In genomic region chr10:125153693-125154490, GRCh38 we compare ENCODE assay signal across 8 cellular contexts. TPM values are rescaled to one million over a fixed set of nuclear protein-coding genes. Genes with fewer than 3 reads are reported as not detected.
DNase-seq lines count a peak whose midpoint lies in the region; ATAC-seq and TF ChIP-seq lines count a peak whose summit lies in the region.

No MANE protein-coding gene starts in this region.

- no peak for TF ChIP-seq EP300 in ovary (IDR thresholded peaks at IDR 0.05)

- H3K36me3 ChIP-seq in BLaER1 treated with 17β-estradiol and CSF1 and Interleukin-3, amounts not matched to agents 10 nM and 100 nM = peaks cover 6 to 42% (median 25%) of the 10 kb centered on the region in 11 experiments; a peak in 19 of 22 replicates
- no peaks in the 10 kb centered on the region for H3K36me3 ChIP-seq in adrenal gland (replicated peaks in 1 of 2)
- H3K36me3 ChIP-seq in ovary = no peaks in the 10 kb centered on the region

- H3K27me3 ChIP-seq in BLaER1 treated with 17β-estradiol and CSF1 and Interleukin-3, amounts not matched to agents 10 nM and 100 nM = no peaks in the 10 kb centered on the region
- no peaks in the 10 kb centered on the region for H3K27me3 ChIP-seq in adrenal gland
- no peaks in the 10 kb centered on the region for H3K27me3 ChIP-seq in ovary

- peak overlapping the region; percentile 86 to 99 (median 97) for H3K4me2 ChIP-seq in BLaER1 treated with 17β-estradiol and CSF1 and Interleukin-3, amounts not matched to agents 10 nM and 100 nM

- H3K4me1 ChIP-seq in BLaER1 treated with 17β-estradiol and CSF1 and Interleukin-3, amounts not matched to agents 10 nM and 100 nM = peaks cover 89 to 94% (median 90%) of the 10 kb centered on the region in 10 experiments
- H3K4me1 ChIP-seq in adrenal gland (replicated peaks in 1 of 2) = peaks cover 52 to 85% of the 10 kb centered on the region in 2 donors
- H3K4me1 ChIP-seq in ovary (ENCODE audit: insufficient read depth) = peaks cover 35% of the 10 kb centered on the region

- TF ChIP-seq CTCF in adrenal gland (IDR thresholded peaks at IDR 0.05) (no peak), ovary (IDR thresholded peaks at IDR 0.05) (no peak)

- H3K9me3 ChIP-seq in BLaER1 treated with 17β-estradiol and CSF1 and Interleukin-3, amounts not matched to agents 10 nM and 100 nM (replicated peaks in 1 of 11) = no peaks in the 10 kb centered on the region
- H3K9me3 ChIP-seq in adrenal gland (replicated peaks in 1 of 3) (no peaks in the 10 kb centered on the region), ovary (no peaks in the 10 kb centered on the region)

- intact Hi-C loops in adrenal gland (cut with DNase I) (loop anchor here in 1 of 2 donors (10.0 kb wide), 1 partner anchor 69 kb away; no protein-coding TSS in a partner anchor), Right ventricle myocardium superior (cut with DNase I) (no loop called here), ovary (cut with DNase I) (loop anchor here in 3 of 4 donors (5.0 to 10.0 kb wide), 3 partner anchors 89 to 99 kb away; no protein-coding TSS in a partner anchor)

- H3K9ac ChIP-seq in BLaER1 treated with 17β-estradiol and CSF1 and Interleukin-3, amounts not matched to agents 10 nM and 100 nM = peak overlapping the region in 8 of 11 experiments; percentile 19 to 77 (median 50); a peak in 9 of 22 replicates

- peak overlapping the region in 8 of 11 experiments; percentile 21 to 63 (median 50); a peak in 7 of 22 replicates for H3K27ac ChIP-seq in BLaER1 treated with 17β-estradiol and CSF1 and Interleukin-3, amounts not matched to agents 10 nM and 100 nM
- H3K27ac ChIP-seq in adrenal gland (peak overlapping the region in 3 of 5 donors; percentile 20 to 56 (median 37)), ovary (peak overlapping the region; percentile 0 to 68)

- ATAC-seq in Right ventricle myocardium superior (ENCODE audit: poor library complexity) = peak; percentile 44
- ATAC-seq in HG02885 (IDR thresholded peaks at IDR 0.05; ENCODE audit: poor library complexity, unreplicated experiment) = no peak
- ATAC-seq in GM21619 (IDR thresholded peaks at IDR 0.05; ENCODE audit: unreplicated experiment) = no peak

- TF ChIP-seq POLR2A in adrenal gland (IDR thresholded peaks at IDR 0.05) (no peak), ovary (IDR thresholded peaks at IDR 0.05) (no peak)

- peaks cover 92 to 100% (median 99%) of the 10 kb centered on the region in 11 experiments for H4K20me1 ChIP-seq in BLaER1 treated with 17β-estradiol and CSF1 and Interleukin-3, amounts not matched to agents 10 nM and 100 nM

- peak overlapping the region in 1 of 10 experiments; percentile 34; a peak in 1 of 20 replicates for H3K4me3 ChIP-seq in BLaER1 treated with 17β-estradiol and CSF1 and Interleukin-3, amounts not matched to agents 10 nM and 100 nM
- no peak overlapping the region for H3K4me3 ChIP-seq in adrenal gland
- no peak overlapping the region for H3K4me3 ChIP-seq in ovary

- DNase-seq in adrenal gland (peak in 2 of 7 donors; percentile 19 to 51), Right ventricle myocardium superior (no peak), ovary (peak in 1 of 5 donors; percentile 12), DMS79 treated with DMSO at 0.1 percent for 48 hours (lab: John Stamatoyannopoulos, UW) (no peak), OCI-M2 (lab: John Stamatoyannopoulos, UW; ENCODE audit: unreplicated experiment) (no peak)

- 37 to 42% (median 40%) methylated on average over 8 to 9 of the region's 9 CpGs for WGBS in adrenal gland, 4 donors
- 25 to 34% (median 27%) methylated on average over 9 of the region's 9 CpGs for WGBS in ovary, 3 donors

RNA-seq across cellular contexts. Expression of gene CTBP2, which starts 6.5 kb away (rescaled TPM):
- 10 to 100 TPM; 28.1 to 66.5 (median 53.6) TPM for total RNA-seq in adrenal gland
- polyA plus RNA-seq in adrenal gland = 10 to 100 TPM; 25.3 to 53.4 (median 28.4) TPM
- total RNA-seq in Right ventricle myocardium superior = 29.4 TPM
- 100 to 1,000 TPM in 1 of 7 donors, 10 to 100 TPM in 6; 37.8 to 107 (median 80.8) TPM for total RNA-seq in ovary
- polyA plus RNA-seq in ovary = 10 to 100 TPM; 25.3 to 63.7 TPM
